ENCODE assay signal across 12 cellular contexts in the genomic region with DNA sequence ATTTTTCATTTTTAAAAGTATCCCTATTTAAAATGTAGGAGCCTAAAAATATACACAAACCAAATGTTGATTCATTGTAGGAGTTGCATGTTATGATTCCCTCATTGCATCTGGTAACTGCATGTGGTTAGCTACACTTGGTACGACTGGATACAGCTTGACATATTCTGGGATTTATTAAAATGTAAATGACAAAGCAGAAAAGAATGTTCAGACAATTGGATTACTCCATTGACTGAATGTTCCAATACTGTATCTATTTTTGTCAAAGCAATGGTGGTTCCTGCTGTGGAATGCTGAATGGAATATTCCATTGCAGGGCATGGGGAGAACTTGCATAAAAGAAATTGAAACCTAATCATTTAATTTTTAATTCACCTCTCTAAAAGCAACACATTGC. TPM values are rescaled to one million over a fixed set of nuclear protein-coding genes. Genes with fewer than 3 reads are reported as not detected.
DNase-seq lines count a peak whose midpoint lies in the region; ATAC-seq, FAIRE-seq and TF ChIP-seq lines count a peak whose summit lies in the region.
"Had no signal": no experiment of that assay in that cellular context is flagged by ENCODE, and none has a peak within 500 bp of the region (broad histone marks: within the 10 kb centered on the region; RNA-seq: fewer than 3 reads in every experiment).

No MANE protein-coding gene starts in this region.

- peaks cover 30% of the 10 kb centered on the region for H3K4me1 Mint-ChIP-seq in astrocyte (ENCODE audit: low read depth, unreplicated experiment)
- H3K4me1 Mint-ChIP-seq: natural killer cell had no signal

- peaks cover 11% of the 10 kb centered on the region for H3K4me1 ChIP-seq in astrocyte (ENCODE audit: insufficient read depth, low read length)

- H3K27ac Mint-ChIP-seq in astrocyte (ENCODE audit: unreplicated experiment): peak overlapping the region; percentile 88
- H3K27ac Mint-ChIP-seq: activated naive CD8-positive, alpha-beta T cell; natural killer cell had no signal

- DNase-seq in ELR (ENCODE audit: low read depth) (peak; percentile 92), astrocyte (ENCODE audit: low read depth) (peak; percentile 97), foreskin fibroblast (peak; percentile 87 to 92), renal cortical epithelial cell (ENCODE audit: low read depth) (peak; percentile 55), cerebellum (ENCODE audit: low spot score) (no peak), activated gamma-delta T cell (lab: John Stamatoyannopoulos, UW) (no peak), inferior parietal cortex (ENCODE audit: extremely low spot score) (no peak)
- DNase-seq: activated CD4-positive, alpha-beta T cell treated with anti-CD3 and anti-CD28 coated beads, Interleukin-2, amount 50 U/mL, for 48 hours; hippocampal formation; natural killer cell had no signal

- peaks cover 25% of the 10 kb centered on the region for H3K36me3 ChIP-seq in astrocyte (ENCODE audit: insufficient read depth, low read length)

- TF ChIP-seq CTCF in astrocyte (IDR thresholded peaks at IDR 0.05; ENCODE audit: insufficient read depth, low read depth, low read length) (no peak), foreskin fibroblast (IDR thresholded peaks at IDR 0.05; ENCODE audit: low read depth, low read length) (no peak)

- H3K27me3 Mint-ChIP-seq in astrocyte (ENCODE audit: low read depth, unreplicated experiment): no peaks in the 10 kb centered on the region

- H3K27ac ChIP-seq in astrocyte (ENCODE audit: low read depth, low read length): peak overlapping the region; percentile 69

- H4K20me1 ChIP-seq in astrocyte (ENCODE audit: insufficient read depth, low read length): peaks cover 24% of the 10 kb centered on the region

- H3K9ac ChIP-seq in astrocyte (ENCODE audit: low read length): no peak overlapping the region

- no peak for ATAC-seq in HG03565 (IDR thresholded peaks at IDR 0.05; ENCODE audit: unreplicated experiment)
- ATAC-seq: natural killer cell had no signal

- no peak overlapping the region for H2AFZ ChIP-seq in astrocyte (ENCODE audit: low read depth, low read length)

- peaks cover 15% of the 10 kb centered on the region for H3K79me2 ChIP-seq in astrocyte (ENCODE audit: insufficient read depth, low read length)

- no peaks in the 10 kb centered on the region for H3K27me3 ChIP-seq in astrocyte (ENCODE audit: insufficient read depth, low read length)

- H3K9me3 Mint-ChIP-seq in astrocyte (ENCODE audit: unreplicated experiment): peaks cover 2% of the 10 kb centered on the region

- no peaks in the 10 kb centered on the region for H3K9me3 ChIP-seq in astrocyte (ENCODE audit: insufficient read depth, low read depth, low read length)

- FAIRE-seq in astrocyte (lab: Jason Lieb, UNC): peak; percentile 97

- H3K36me3 Mint-ChIP-seq in astrocyte (ENCODE audit: low read depth, unreplicated experiment): peaks cover 15% of the 10 kb centered on the region
- H3K36me3 Mint-ChIP-seq: activated naive CD8-positive, alpha-beta T cell; natural killer cell had no signal

- no peak overlapping the region for H3K4me3 Mint-ChIP-seq in astrocyte (ENCODE audit: unreplicated experiment)
- H3K4me3 Mint-ChIP-seq: activated naive CD8-positive, alpha-beta T cell; natural killer cell had no signal

- peak overlapping the region; percentile 35 for H3K4me2 ChIP-seq in astrocyte (ENCODE audit: low read length)

- H3K4me3 ChIP-seq in astrocyte (ENCODE audit: insufficient read depth, low read depth, low read length) (no peak overlapping the region), foreskin fibroblast (ENCODE audit: low read depth in 1 of 2, low read length in 2 of 2) (no peak overlapping the region)

RNA-seq across cellular contexts. Expression of a gene that starts 30.8 kb away (rescaled TPM):
- total RNA-seq in astrocyte: 1.1 and 1.2 TPM in 2 replicates
- not detected in 2 replicates for total RNA-seq in renal cortical epithelial cell
- total RNA-seq in cerebellum: 7.5 TPM
- total RNA-seq: natural killer cell had no signal

Comparison
In these comparisons a context has a peak if more than half of its experiments do, and no peak if none do; other contexts are left out.
1. DNase-seq: peak in ELR (single experiment), astrocyte (single experiment), foreskin fibroblast (2 of 2) and renal cortical epithelial cell (single experiment); none in cerebellum (single experiment), activated gamma-delta T cell (single experiment) and inferior parietal cortex (single experiment).